ENCODE assay signal across 22 cellular contexts in genomic region chr7:147809785-147810184, GRCh38.
"Had no signal": no experiment of that assay in that cellular context is flagged by ENCODE, and none has a peak within 500 bp of the region (broad histone marks: within the 10 kb centered on the region; RNA-seq: fewer than 3 reads in every experiment).

No MANE protein-coding gene starts in this region.

- H3K9me3 ChIP-seq: ascending aorta, colonic mucosa, neutrophil, pancreas, psoas muscle, tibial artery had no signal

- H3K4me3 ChIP-seq: ascending aorta, colonic mucosa, dorsolateral prefrontal cortex, pancreas, psoas muscle, right atrium auricular region, tibial artery had no signal

- DNase-seq: activated CD4-positive, alpha-beta T cell treated with anti-CD3 and anti-CD28 coated beads for 1 hour; activated CD4-positive, alpha-beta T cell treated with anti-CD3 and anti-CD28 coated beads, Interleukin-2, amount 50 U/mL, for 1 hour; activated CD8-positive, alpha-beta T cell treated with anti-CD3 and anti-CD28 coated beads, Interleukin-2, amount 10 ng/mL, durations not matched to agents 7 days and 5 days; activated gamma-delta T cell treated with Interleukin-2 at 50 U/mL for 16 hours; colonic mucosa; dorsolateral prefrontal cortex; effector memory CD8-positive, alpha-beta T cell; left ventricle myocardium superior; pancreas; psoas muscle; stimulated activated CD4-positive, alpha-beta T cell treated with anti-CD3 and anti-CD28 coated beads, Interleukin-4, amount 100 ng/mL, for 4 hours; stimulated activated naive CD8-positive, alpha-beta T cell treated with anti-CD3 and anti-CD28 coated beads, Interleukin-15, Interleukin-2, amounts not matched to agents 100 U/mL and 50 U/mL, for 24 hours; substantia nigra; tibial artery; WERI-Rb-1 had no signal

- H3K36me3 Mint-ChIP-seq: activated naive CD4-positive, alpha-beta T cell treated with anti-CD3 and anti-CD28 coated beads, Interleukin-2, amount 50 U/mL, for 24 hours had no signal

- H3K27me3 Mint-ChIP-seq: activated naive CD4-positive, alpha-beta T cell treated with anti-CD3 and anti-CD28 coated beads, Interleukin-2, amount 50 U/mL, for 24 hours; central memory CD8-positive, alpha-beta T cell; effector memory CD8-positive, alpha-beta T cell had no signal

- H3K36me3 ChIP-seq: ascending aorta, colonic mucosa, neutrophil, pancreas, right atrium auricular region, tibial artery, WERI-Rb-1 had no signal

- H3K4me1 ChIP-seq: ascending aorta, colonic mucosa, pancreas, psoas muscle, right atrium auricular region, tibial artery had no signal

- H3K4me1 Mint-ChIP-seq: activated naive CD4-positive, alpha-beta T cell treated with anti-CD3 and anti-CD28 coated beads, Interleukin-2, amount 50 U/mL, for 24 hours; central memory CD8-positive, alpha-beta T cell had no signal

- H3K27ac ChIP-seq: ascending aorta, colonic mucosa, neutrophil, pancreas, psoas muscle, right atrium auricular region, tibial artery, WERI-Rb-1 had no signal

- H3K4me3 Mint-ChIP-seq: activated CD8-positive, alpha-beta T cell treated with anti-CD3 and anti-CD28 coated beads, Interleukin-2, amount 10 ng/mL, durations not matched to agents 7 days and 5 days; activated naive CD4-positive, alpha-beta T cell treated with anti-CD3 and anti-CD28 coated beads, Interleukin-2, amount 50 U/mL, for 24 hours; central memory CD8-positive, alpha-beta T cell; effector memory CD8-positive, alpha-beta T cell; nephron; T-helper 2 cell treated with Interferon-gamma antibody and Interleukin-4, amounts not matched to agents 5 μg/mL and 100 μg/mL, for 36 hours had no signal

- H3K27me3 ChIP-seq: ascending aorta, colonic mucosa, dorsolateral prefrontal cortex, neutrophil, pancreas, right atrium auricular region, tibial artery had no signal

- H3K27ac Mint-ChIP-seq: activated CD8-positive, alpha-beta T cell treated with anti-CD3 and anti-CD28 coated beads, Interleukin-2, amount 10 ng/mL, durations not matched to agents 7 days and 5 days; activated naive CD4-positive, alpha-beta T cell treated with anti-CD3 and anti-CD28 coated beads, Interleukin-2, amount 50 U/mL, for 24 hours; effector memory CD8-positive, alpha-beta T cell; T-helper 2 cell treated with Interferon-gamma antibody and Interleukin-4, amounts not matched to agents 5 μg/mL and 100 μg/mL, for 36 hours had no signal
